36 cellular contexts compared by ENCODE assay signal in genomic region chr1:181607524-181607923, GRCh38.
DNase-seq lines count a peak whose midpoint lies in the region; ATAC-seq, FAIRE-seq and TF ChIP-seq lines count a peak whose summit lies in the region.
"Had no signal": no experiment of that assay in that cellular context is flagged by ENCODE, and none has a peak within 500 bp of the region (broad histone marks: within the 10 kb centered on the region; RNA-seq: fewer than 3 reads in every experiment).

No MANE protein-coding gene starts in this region.

- H3K56ac ChIP-seq in H9 (ENCODE audit: insufficient read length, low read depth, low read length) (no peak overlapping the region), H1 (replicated peaks; ENCODE audit: insufficient read length, low read depth, low read length) (no peak overlapping the region)

- no peak overlapping the region for H2BK15ac ChIP-seq in H9 (ENCODE audit: low read depth, low read length)
- H2BK15ac ChIP-seq in H1 (ENCODE audit: low read length) = no peak overlapping the region

- no peak for TF ChIP-seq RAD21 in H1 (IDR thresholded peaks at IDR 0.05 in 1 of 2, conservative IDR thresholded peaks at IDR 0.05 in 1 of 2; ENCODE audit: low read depth in 2 of 2, low read length in 2 of 2)

- WGBS in H9 (ENCODE audit: extremely low coverage, insufficient read length, low lambda C conversion rate) = no CpG with 5 or more reads among the region's 3 CpGs
- 96% methylated on average over 3 of the region's 3 CpGs; no CpG with 5 or more reads in 1 of the 2 experiments for WGBS in H1 (ENCODE audit: extremely low coverage in 1 of 2, insufficient coverage in 1 of 2, insufficient read length in 1 of 2, insufficient replicate concordance in 2 of 2, low coverage in 1 of 2, low lambda C conversion rate in 2 of 2, missing lambda C conversion rate in 1 of 2), 2 experiments

- H3K23ac ChIP-seq in H9 (ENCODE audit: insufficient read length, low read depth, low read length) = no peak overlapping the region
- no peak overlapping the region for H3K23ac ChIP-seq in H1 (ENCODE audit: insufficient read length)

- POLR2A ChIA-PET in H1 (lab: Charles Lee; ENCODE audit: partially characterized antibody) = interaction anchor here (0.6 kb wide), 1 partner anchor 15 kb away, joined by 3 read pairs; no protein-coding TSS in a partner anchor

- no peaks in the 10 kb centered on the region for H3K79me1 ChIP-seq in H9 (ENCODE audit: insufficient read depth, low read depth, low read length, poor library complexity, severe bottlenecking)
- H3K79me1 ChIP-seq in H1 (ENCODE audit: low read depth, low read length) = no peaks in the 10 kb centered on the region

- H4K5ac ChIP-seq in H9 (ENCODE audit: insufficient read length, low read depth, low read length) (no peak overlapping the region), H1 (ENCODE audit: insufficient read length, low read depth, low read length) (no peak overlapping the region)

- H3K27me3 ChIP-seq in H9 (ENCODE audit: insufficient read depth, low read length) = no peaks in the 10 kb centered on the region; the same call in 1 of the 2 replicates
- H3K27me3 ChIP-seq in H1 (replicated peaks in 1 of 4; ENCODE audit: control insufficient read depth in 3 of 4, extremely low read depth in 1 of 4, insufficient read depth in 3 of 4, low read length in 3 of 4) = no peaks in the 10 kb centered on the region; a peak in 2 of 7 replicates
- H3K27me3 ChIP-seq in dorsolateral prefrontal cortex = no peaks in the 10 kb centered on the region
- H3K27me3 ChIP-seq: BE2C; BLaER1; BLaER1 treated with 17β-estradiol and CSF1 and Interleukin-3, amounts not matched to agents 10 nM and 100 nM had no signal

- H3K18ac ChIP-seq in H9 (ENCODE audit: insufficient read length, low read depth, low read length) (no peak overlapping the region), H1 (ENCODE audit: extremely low read depth, low read length) (peak overlapping the region; percentile 79; the same call in 1 of the 2 replicates)

- no peak overlapping the region for H2AFZ ChIP-seq in H9 (ENCODE audit: low read length)
- H2AFZ ChIP-seq in H1 (ENCODE audit: low read length) = no peak overlapping the region

- FAIRE-seq in H1 (lab: Jason Lieb, UNC) = no peak
- FAIRE-seq: A204.1, A549 had no signal

- TF ChIP-seq EP300 in H1 (IDR thresholded peaks at IDR 0.05; ENCODE audit: borderline replicate concordance in 1 of 2, low read depth in 2 of 2, low read length in 2 of 2) = no peak

- H2BK20ac ChIP-seq in H9 (ENCODE audit: low read depth, low read length, poor library complexity, severe bottlenecking) = no peak overlapping the region
- H2BK20ac ChIP-seq in H1 (ENCODE audit: low read length) = peak overlapping the region; percentile 53; the same call in 1 of the 2 replicates

- H3K9ac ChIP-seq in H9 (ENCODE audit: extremely low read depth, insufficient read length, low read length) = no peak overlapping the region
- H3K9ac ChIP-seq in H1 (replicated peaks in 1 of 4; ENCODE audit: extremely low read depth in 1 of 4, low read depth in 3 of 4, low read length in 3 of 4) = no peak overlapping the region
- H3K9ac ChIP-seq: BLaER1; BLaER1 treated with 17β-estradiol and CSF1 and Interleukin-3, amounts not matched to agents 10 nM and 100 nM had no signal

- H3K4me2 ChIP-seq in H9 (ENCODE audit: insufficient read depth, insufficient read length, low read length) (no peak overlapping the region), H1 (ENCODE audit: insufficient read depth in 1 of 2, low read depth in 2 of 2, low read length in 2 of 2) (no peak overlapping the region)
- H3K4me2 ChIP-seq: A549; BLaER1; BLaER1 treated with 17β-estradiol and CSF1 and Interleukin-3, amounts not matched to agents 10 nM and 100 nM had no signal

- H2BK120ac ChIP-seq in H9 (ENCODE audit: low read depth, low read length, poor library complexity, severe bottlenecking) (no peak overlapping the region), H1 (replicated peaks; ENCODE audit: low read depth, low read length) (no peak overlapping the region)

- CTCF ChIA-PET in H1 (lab: Charles Lee; ENCODE audit: partially characterized antibody) = no interaction called here

- no peak for ATAC-seq in GM21786 (IDR thresholded peaks at IDR 0.05; ENCODE audit: unreplicated experiment)
- ATAC-seq in GM18909 (IDR thresholded peaks at IDR 0.05; ENCODE audit: poor library complexity, unreplicated experiment) = no peak
- ATAC-seq: A549; CD8-positive, alpha-beta T cell had no signal

- no peak for TF ChIP-seq POLR2A in H1 (IDR thresholded peaks at IDR 0.05; ENCODE audit: control extremely low read depth in 1 of 2, low read depth in 2 of 2, low read length in 2 of 2)

- no peak overlapping the region for H3T11ph ChIP-seq in H9 (ENCODE audit: low read length)

- H3K9me3 ChIP-seq in H9 (ENCODE audit: control insufficient read depth, low read depth, low read length) (no peaks in the 10 kb centered on the region), H1 (ENCODE audit: insufficient read depth in 2 of 2, low read depth in 1 of 2, low read length in 1 of 2) (no peaks in the 10 kb centered on the region)
- H3K9me3 ChIP-seq: A549; BE2C; BLaER1; BLaER1 treated with 17β-estradiol and CSF1 and Interleukin-3, amounts not matched to agents 10 nM and 100 nM; Caco-2 had no signal

- H3K36me3 ChIP-seq in H1 (ENCODE audit: control insufficient read depth in 2 of 4, insufficient read depth in 4 of 4, low read length in 3 of 4) = no peaks in the 10 kb centered on the region
- H3K36me3 ChIP-seq: BE2C; BLaER1; BLaER1 treated with 17β-estradiol and CSF1 and Interleukin-3, amounts not matched to agents 10 nM and 100 nM had no signal

- H4K8ac ChIP-seq in H9 (replicated peaks; ENCODE audit: insufficient read length, low read depth, low read length) = no peak overlapping the region
- no peak overlapping the region for H4K8ac ChIP-seq in H1 (ENCODE audit: extremely low read depth, insufficient read depth, low read length)

- H3K27ac Mint-ChIP-seq in H9 = no peak overlapping the region
- no peak overlapping the region for H3K27ac Mint-ChIP-seq in osteocyte (ENCODE audit: unreplicated experiment)
- H3K27ac Mint-ChIP-seq: B cell; CD14-positive monocyte; CD4-positive, alpha-beta memory T cell; CD4-positive, alpha-beta T cell; CD4-positive, CD25-positive, alpha-beta regulatory T cell; CD8-positive, alpha-beta memory T cell; CD8-positive, alpha-beta T cell had no signal

- H3K9me3 Mint-ChIP-seq in H9 = peaks cover 0 to 2% of the 10 kb centered on the region in 2 experiments; a peak in 2 of 5 replicates
- H3K9me3 Mint-ChIP-seq in osteocyte (ENCODE audit: unreplicated experiment) = peaks cover 4% of the 10 kb centered on the region
- H3K9me3 Mint-ChIP-seq: CD4-positive, alpha-beta T cell; CD8-positive, alpha-beta memory T cell; CD8-positive, alpha-beta T cell had no signal

- H3K4ac ChIP-seq in H9 (ENCODE audit: low read depth, low read length) (no peak overlapping the region), H1 (replicated peaks; ENCODE audit: insufficient read length, low read depth, low read length) (no peak overlapping the region)

- H2BK5ac ChIP-seq in H9 (ENCODE audit: insufficient read length, low read length) = no peak overlapping the region
- peak overlapping the region; percentile 86; the same call in 1 of the 2 replicates for H2BK5ac ChIP-seq in H1 (ENCODE audit: low read depth, low read length)

- no peaks in the 10 kb centered on the region for H3K23me2 ChIP-seq in H9 (ENCODE audit: insufficient read length, low read depth, low read length, poor library complexity, severe bottlenecking)
- peaks cover 2% of the 10 kb centered on the region; the same call in 1 of the 2 replicates for H3K23me2 ChIP-seq in H1 (ENCODE audit: low read depth, low read length)

- intact Hi-C loops in dorsolateral prefrontal cortex (cut with DNase I) = no loop called here

- H3K4me1 ChIP-seq in H9 (ENCODE audit: insufficient read depth, low read length) = peaks cover 10% of the 10 kb centered on the region; the same call in 1 of the 2 replicates
- H3K4me1 ChIP-seq in H1 (replicated peaks in 1 of 4; ENCODE audit: control insufficient read depth in 3 of 4, insufficient read depth in 4 of 4, low read length in 3 of 4) = peaks cover 3 to 14% (median 13%) of the 10 kb centered on the region in 4 experiments; a peak in 6 of 7 replicates
- H3K4me1 ChIP-seq: A549; BE2C; BLaER1; BLaER1 treated with 17β-estradiol and CSF1 and Interleukin-3, amounts not matched to agents 10 nM and 100 nM; Caco-2 had no signal

- TF ChIP-seq CTCF in H9 (conservative IDR thresholded peaks at IDR 0.05) (no peak), H1 (IDR thresholded peaks at IDR 0.05; ENCODE audit: control extremely low read depth in 1 of 3, insufficient read depth in 1 of 3, low read depth in 1 of 3, low read length in 3 of 3) (no peak), osteocyte (IDR thresholded peaks at IDR 0.05) (no peak), dorsolateral prefrontal cortex (IDR thresholded peaks at IDR 0.05 in 54 of 56, conservative IDR thresholded peaks at IDR 0.05 in 2 of 56; ENCODE audit: low read depth in 1 of 56, partially characterized antibody in 56 of 56) (no peak), GM20000 (IDR thresholded peaks at IDR 0.05; ENCODE audit: extremely low read depth, missing control alignments) (no peak)

- H4K20me1 ChIP-seq in H9 (ENCODE audit: control insufficient read depth, insufficient read depth, insufficient read length) (no peaks in the 10 kb centered on the region), H1 (replicated peaks in 1 of 2; ENCODE audit: control insufficient read depth in 1 of 2, insufficient read depth in 2 of 2, low read length in 2 of 2) (no peaks in the 10 kb centered on the region)
- H4K20me1 ChIP-seq: BLaER1; BLaER1 treated with 17β-estradiol and CSF1 and Interleukin-3, amounts not matched to agents 10 nM and 100 nM had no signal

- DNase-seq in H9 (no peak), H1 (ENCODE audit: low read depth in 1 of 2, low spot score in 2 of 2) (no peak), osteocyte (ENCODE audit: extremely low spot score, unreplicated experiment) (peak; percentile 1), putamen (ENCODE audit: low spot score) (peak; percentile 64), dorsolateral prefrontal cortex (no peak), GM20000 (ENCODE audit: low spot score) (no peak)
- DNase-seq: 8988T; ACHN; AML-193; BE2C; C1 segment of cervical spinal cord; Caco-2; Calu3; CD4-positive, alpha-beta memory T cell; CD4-positive, alpha-beta T cell; CD4-positive, CD25-positive, alpha-beta regulatory T cell; CD8-positive, alpha-beta memory T cell; CD8-positive, alpha-beta T cell; COR-L47; DMS 273 treated with DMSO at 0.1 percent for 48 hours; DMS153; DMS53; DMS79; DMS79 treated with DMSO at 0.1 percent for 48 hours; DND-41; EL had no signal

- H3K27ac ChIP-seq in H9 (ENCODE audit: insufficient read length, low read depth, low read length) (no peak overlapping the region), H1 (ENCODE audit: low read depth, low read length) (no peak overlapping the region), dorsolateral prefrontal cortex (no peak overlapping the region)
- H3K27ac ChIP-seq: 22Rv1; A549; BLaER1; BLaER1 treated with 17β-estradiol and CSF1 and Interleukin-3, amounts not matched to agents 10 nM and 100 nM; C4-2B had no signal

- H3K27me3 Mint-ChIP-seq in H9 (ENCODE audit: low read depth) = peaks cover 14% of the 10 kb centered on the region
- H3K27me3 Mint-ChIP-seq in osteocyte (ENCODE audit: unreplicated experiment) = no peaks in the 10 kb centered on the region
- H3K27me3 Mint-ChIP-seq: CD4-positive, CD25-positive, alpha-beta regulatory T cell had no signal

- H2BK12ac ChIP-seq in H9 (ENCODE audit: insufficient read length, low read depth, low read length) = no peak overlapping the region
- peak overlapping the region; percentile 96; the same call in 1 of the 2 replicates for H2BK12ac ChIP-seq in H1 (ENCODE audit: low read depth, low read length)

- no peak overlapping the region for H2AK5ac ChIP-seq in H9 (ENCODE audit: insufficient read length, low read length)
- peak overlapping the region; percentile 97; the same call in 1 of the 2 replicates for H2AK5ac ChIP-seq in H1 (ENCODE audit: low read depth, low read length)

- H3K36me3 Mint-ChIP-seq in H9 (ENCODE audit: insufficient read depth in 1 of 3, low read depth in 3 of 3) (peaks cover 0 to 2% (median 1%) of the 10 kb centered on the region in 3 experiments; a peak in 2 of 7 replicates), osteocyte (ENCODE audit: unreplicated experiment) (no peaks in the 10 kb centered on the region)
- H3K36me3 Mint-ChIP-seq: CD14-positive monocyte; CD4-positive, alpha-beta memory T cell; CD4-positive, CD25-positive, alpha-beta regulatory T cell; CD8-positive, alpha-beta memory T cell; CD8-positive, alpha-beta T cell had no signal

- H3K4me3 ChIP-seq in H1 (ENCODE audit: extremely low read depth in 1 of 4, insufficient read depth in 2 of 4, low read depth in 3 of 4, low read length in 4 of 4) (no peak overlapping the region), dorsolateral prefrontal cortex (no peak overlapping the region)
- H3K4me3 ChIP-seq: A549; BLaER1; BLaER1 treated with 17β-estradiol and CSF1 and Interleukin-3, amounts not matched to agents 10 nM and 100 nM had no signal

- peaks cover 49 to 51% of the 10 kb centered on the region in 2 experiments for H3K4me1 Mint-ChIP-seq in H9
- no peaks in the 10 kb centered on the region for H3K4me1 Mint-ChIP-seq in osteocyte (ENCODE audit: unreplicated experiment)
- H3K4me1 Mint-ChIP-seq: B cell; CD14-positive monocyte; CD4-positive, alpha-beta memory T cell; CD4-positive, CD25-positive, alpha-beta regulatory T cell; CD8-positive, alpha-beta memory T cell had no signal

- no peak overlapping the region for H3K14ac ChIP-seq in H9 (ENCODE audit: insufficient read depth, low read length)
- no peak overlapping the region for H3K14ac ChIP-seq in H1 (ENCODE audit: insufficient read length)

- H3K4me3 Mint-ChIP-seq in H9 = no peak overlapping the region
- no peak overlapping the region for H3K4me3 Mint-ChIP-seq in osteocyte (ENCODE audit: unreplicated experiment)
- H3K4me3 Mint-ChIP-seq: B cell; CD14-positive monocyte; CD4-positive, alpha-beta memory T cell; CD4-positive, alpha-beta T cell; CD4-positive, CD25-positive, alpha-beta regulatory T cell; CD8-positive, alpha-beta memory T cell; CD8-positive, alpha-beta T cell had no signal

- peak overlapping the region; percentile 73 for H4K91ac ChIP-seq in H9 (ENCODE audit: insufficient read length, low read depth, low read length)
- H4K91ac ChIP-seq in H1 (replicated peaks; ENCODE audit: insufficient read length, low read length) = peak overlapping the region; percentile 31

- H3K79me2 ChIP-seq in H9 (ENCODE audit: insufficient read depth, low read length) (no peaks in the 10 kb centered on the region), H1 (ENCODE audit: control insufficient read depth in 1 of 2, insufficient read depth in 2 of 2, low read length in 2 of 2) (no peaks in the 10 kb centered on the region; a peak in 2 of 4 replicates)

Comparison
In these comparisons a context has a peak if more than half of its experiments do, and no peak if none do; other contexts are left out.
1. DNase-seq: peak in osteocyte (single experiment) and putamen (single experiment); none in H9 (single experiment), H1 (0 of 2), dorsolateral prefrontal cortex (0 of 10) and GM20000 (single experiment).